8 cellular contexts compared by ENCODE assay signal in genomic region chr20:6636209-6637159, GRCh38.
DNase-seq lines count a peak whose midpoint lies in the region; ATAC-seq and TF ChIP-seq lines count a peak whose summit lies in the region.

No MANE protein-coding gene starts in this region.

- POLR2A ChIA-PET in MCF 10A (lab: Yijun Ruan, JAX), result interaction anchor here (0.6 to 3.7 kb wide), 8 partner anchors 12 to 157 kb away, joined by 3 to 21 read pairs (median 4); partner anchors contain the start of gene BMP2

- H3K4me1 ChIP-seq in breast epithelium, result no peaks in the 10 kb centered on the region

- H3K9me3 ChIP-seq in breast epithelium, result no peaks in the 10 kb centered on the region

- no peak overlapping the region for H3K27ac Mint-ChIP-seq in MCF 10A (ENCODE audit: low read depth, unreplicated experiment)

- H3K27me3 Mint-ChIP-seq in MCF 10A (ENCODE audit: insufficient read depth, unreplicated experiment), result no peaks in the 10 kb centered on the region

- no peak for TF ChIP-seq POLR2A in breast epithelium (IDR thresholded peaks at IDR 0.05)

- no TSS peak for BruUV-seq in MCF 10A (replicated peaks; lab: Mats Ljungman, UMichigan)

- H3K4me3 Mint-ChIP-seq in MCF 10A (ENCODE audit: unreplicated experiment), result no peak overlapping the region

- peak; percentile 80 for DNase-seq in MCF 10A (ENCODE audit: unreplicated experiment)
- no peak for DNase-seq in breast epithelium (ENCODE audit: low spot score in 2 of 2)
- peak; percentile 61 for DNase-seq in NCI-H2196 treated with DMSO at 0.1 percent for 48 hours (lab: John Stamatoyannopoulos, UW; ENCODE audit: unreplicated experiment)
- peak; percentile 15 for DNase-seq in brain pericyte (ENCODE audit: low read depth, low spot score)
- DNase-seq in left kidney (ENCODE audit: low read depth, low spot score), result peak; percentile 79
- DNase-seq in NCI-H1436 treated with DMSO at 0.1 percent for 48 hours (lab: John Stamatoyannopoulos, UW), result no peak

- H3K4me1 Mint-ChIP-seq in MCF 10A (ENCODE audit: insufficient read depth, unreplicated experiment), result peaks cover 17% of the 10 kb centered on the region

- H3K9me3 Mint-ChIP-seq in MCF 10A (ENCODE audit: unreplicated experiment), result no peaks in the 10 kb centered on the region

- CTCF ChIA-PET in MCF 10A (lab: Yijun Ruan, JAX), result interaction anchor here (0.6 to 4.6 kb wide), 69 partner anchors 8 to 1291 kb away, joined by 3 to 84 read pairs (median 5); partner anchors contain the start of gene BMP2

- H3K36me3 ChIP-seq in breast epithelium, result no peaks in the 10 kb centered on the region

- no peak overlapping the region for H3K4me3 ChIP-seq in breast epithelium

- no peak overlapping the region for H3K27ac ChIP-seq in breast epithelium

- intact Hi-C loops in MCF 10A (cut with micrococcal nuclease) (loop anchor here (1.0 to 5.0 kb wide), 7 partner anchors 46 to 1223 kb away; no protein-coding TSS in a partner anchor), breast epithelium (cut with DNase I; ENCODE audit: low total_unique reads) (no loop called here)

- TF ChIP-seq CTCF in MCF 10A (IDR thresholded peaks at IDR 0.05; ENCODE audit: unreplicated experiment) (peak; percentile 55), breast epithelium (IDR thresholded peaks at IDR 0.05) (peak in 1 of 3 donors; percentile 30)

- ATAC-seq in HG03045 (IDR thresholded peaks at IDR 0.05; ENCODE audit: unreplicated experiment) (no peak), GM21526 (IDR thresholded peaks at IDR 0.05; ENCODE audit: low FRiP score, unreplicated experiment) (no peak)

- H3K27me3 ChIP-seq in breast epithelium, result no peaks in the 10 kb centered on the region

- no peaks in the 10 kb centered on the region for H3K36me3 Mint-ChIP-seq in MCF 10A (ENCODE audit: insufficient read depth, unreplicated experiment)

Comparison
In these comparisons a context has a peak if more than half of its experiments do, and no peak if none do; other contexts are left out.
1. DNase-seq: peak in MCF 10A (single experiment), NCI-H2196 treated with DMSO at 0.1 percent for 48 hours (single experiment), brain pericyte (single experiment) and left kidney (single experiment); none in breast epithelium (0 of 2) and NCI-H1436 treated with DMSO at 0.1 percent for 48 hours (single experiment).